Comparison of ENCODE assay signal across 18 cellular contexts in genomic region chrX:48516987-48517386, GRCh38. TPM values are rescaled to one million over a fixed set of nuclear protein-coding genes. Genes with fewer than 3 reads are reported as not detected.
DNase-seq lines count a peak whose midpoint lies in the region; ATAC-seq and TF ChIP-seq lines count a peak whose summit lies in the region.
"Had no signal": no experiment of that assay in that cellular context is flagged by ENCODE, and none has a peak within 500 bp of the region (broad histone marks: within the 10 kb centered on the region; RNA-seq: fewer than 3 reads in every experiment).

No MANE protein-coding gene starts in this region.

- ATAC-seq in activated CD8-positive, alpha-beta T cell treated with anti-CD3 and anti-CD28 coated beads, Interleukin-2, amount 10 ng/mL, durations not matched to agents 7 days and 5 days = no peak
- ATAC-seq in activated CD8-positive, alpha-beta T cell treated with anti-CD3 and anti-CD28 coated beads for 36 hours = no peak
- ATAC-seq in left ventricle myocardium superior = no peak
- ATAC-seq: HCT116 had no signal

- intact Hi-C loops in activated CD8-positive, alpha-beta T cell treated with anti-CD3 and anti-CD28 coated beads for 36 hours (cut with micrococcal nuclease) = no loop called here
- intact Hi-C loops in left ventricle myocardium inferior (cut with micrococcal nuclease) = no loop called here
- intact Hi-C loops in left ventricle myocardium superior (cut with micrococcal nuclease) = no loop called here

- H3K27ac Mint-ChIP-seq in activated CD8-positive, alpha-beta T cell treated with anti-CD3 and anti-CD28 coated beads, Interleukin-2, amount 10 ng/mL, durations not matched to agents 7 days and 5 days = peak overlapping the region; percentile 34
- no peak overlapping the region for H3K27ac Mint-ChIP-seq in activated CD8-positive, alpha-beta T cell treated with anti-CD3 and anti-CD28 coated beads for 36 hours
- H3K27ac Mint-ChIP-seq: CD14-positive monocyte had no signal

- H3K27ac ChIP-seq in left ventricle myocardium inferior (replicated peaks) (peak overlapping the region; percentile 63), osteoblast (ENCODE audit: low read depth, low read length) (no peak overlapping the region)
- H3K27ac ChIP-seq: BLaER1 had no signal

- no peak overlapping the region for H2AFZ ChIP-seq in osteoblast (ENCODE audit: low read length)

- no peaks in the 10 kb centered on the region for H4K20me1 ChIP-seq in osteoblast (ENCODE audit: insufficient read depth, low read length)
- H4K20me1 ChIP-seq: BLaER1 had no signal

- peaks cover 28% of the 10 kb centered on the region for H3K36me3 Mint-ChIP-seq in activated CD8-positive, alpha-beta T cell treated with anti-CD3 and anti-CD28 coated beads, Interleukin-2, amount 10 ng/mL, durations not matched to agents 7 days and 5 days (ENCODE audit: low read depth)
- no peaks in the 10 kb centered on the region for H3K36me3 Mint-ChIP-seq in activated CD8-positive, alpha-beta T cell treated with anti-CD3 and anti-CD28 coated beads for 36 hours (ENCODE audit: low read depth)

- no peaks in the 10 kb centered on the region for H3K27me3 ChIP-seq in left ventricle myocardium inferior (ENCODE audit: low read depth)
- H3K27me3 ChIP-seq in osteoblast (ENCODE audit: insufficient read depth, low read length) = no peaks in the 10 kb centered on the region

- H3K4me1 ChIP-seq in left ventricle myocardium inferior = no peaks in the 10 kb centered on the region
- no peaks in the 10 kb centered on the region for H3K4me1 ChIP-seq in osteoblast (ENCODE audit: insufficient read depth, low read length)

- peaks cover 43% of the 10 kb centered on the region for H3K4me1 Mint-ChIP-seq in activated CD8-positive, alpha-beta T cell treated with anti-CD3 and anti-CD28 coated beads, Interleukin-2, amount 10 ng/mL, durations not matched to agents 7 days and 5 days (ENCODE audit: low read depth)
- H3K4me1 Mint-ChIP-seq in activated CD8-positive, alpha-beta T cell treated with anti-CD3 and anti-CD28 coated beads for 36 hours (ENCODE audit: low read depth) = peaks cover 32% of the 10 kb centered on the region

- no peak overlapping the region for H3K4me3 Mint-ChIP-seq in activated CD8-positive, alpha-beta T cell treated with anti-CD3 and anti-CD28 coated beads, Interleukin-2, amount 10 ng/mL, durations not matched to agents 7 days and 5 days
- H3K4me3 Mint-ChIP-seq in activated CD8-positive, alpha-beta T cell treated with anti-CD3 and anti-CD28 coated beads for 36 hours = no peak overlapping the region
- H3K4me3 Mint-ChIP-seq: CD14-positive monocyte; CD4-positive, alpha-beta memory T cell had no signal

- CTCF ChIA-PET in activated CD8-positive, alpha-beta T cell treated with anti-CD3 and anti-CD28 coated beads, Interleukin-2, amount 10 ng/mL, durations not matched to agents 7 days and 5 days (lab: Charles Lee) = no interaction called here
- CTCF ChIA-PET in activated CD8-positive, alpha-beta T cell treated with anti-CD3 and anti-CD28 coated beads for 36 hours (lab: Charles Lee) = no interaction called here

- TF ChIP-seq CTCF in activated CD8-positive, alpha-beta T cell treated with anti-CD3 and anti-CD28 coated beads for 36 hours (IDR thresholded peaks at IDR 0.05) = no peak
- TF ChIP-seq CTCF in left ventricle myocardium inferior (IDR thresholded peaks at IDR 0.05; ENCODE audit: borderline replicate concordance) (no peak), osteoblast (IDR thresholded peaks at IDR 0.05; ENCODE audit: extremely low read depth, low read depth, low read length) (no peak)

- H3K27me3 Mint-ChIP-seq in activated CD8-positive, alpha-beta T cell treated with anti-CD3 and anti-CD28 coated beads, Interleukin-2, amount 10 ng/mL, durations not matched to agents 7 days and 5 days (ENCODE audit: low read depth) = no peaks in the 10 kb centered on the region
- H3K27me3 Mint-ChIP-seq in activated CD8-positive, alpha-beta T cell treated with anti-CD3 and anti-CD28 coated beads for 36 hours = no peaks in the 10 kb centered on the region
- H3K27me3 Mint-ChIP-seq: CD4-positive, alpha-beta memory T cell had no signal

- H3K4me3 ChIP-seq in left ventricle myocardium inferior (no peak overlapping the region), osteoblast (ENCODE audit: insufficient read depth, low read length) (no peak overlapping the region)
- H3K4me3 ChIP-seq: BLaER1 had no signal

- peaks cover 7% of the 10 kb centered on the region for H3K36me3 ChIP-seq in left ventricle myocardium inferior
- peaks cover 10% of the 10 kb centered on the region for H3K36me3 ChIP-seq in osteoblast (ENCODE audit: insufficient read depth, low read length)

- no peak for DNase-seq in activated CD8-positive, alpha-beta T cell treated with anti-CD3 and anti-CD28 coated beads, Interleukin-2, amount 10 ng/mL, durations not matched to agents 7 days and 5 days
- DNase-seq in activated CD8-positive, alpha-beta T cell treated with anti-CD3 and anti-CD28 coated beads for 36 hours = no peak
- DNase-seq in left ventricle myocardium inferior (no peak), left ventricle myocardium superior (no peak), osteoblast (ENCODE audit: insufficient read length, low spot score, missing footprints) (peak; percentile 71), NCI-H146 (lab: John Stamatoyannopoulos, UW) (no peak), NCI-H2107 (lab: John Stamatoyannopoulos, UW) (no peak)
- DNase-seq: 8988T; CD4-positive, alpha-beta memory T cell; DMS153; DMS79; GDM1; GOT3; H7 had no signal

- no peaks in the 10 kb centered on the region for H3K9me3 Mint-ChIP-seq in activated CD8-positive, alpha-beta T cell treated with anti-CD3 and anti-CD28 coated beads, Interleukin-2, amount 10 ng/mL, durations not matched to agents 7 days and 5 days (ENCODE audit: insufficient read depth)
- no peaks in the 10 kb centered on the region for H3K9me3 Mint-ChIP-seq in activated CD8-positive, alpha-beta T cell treated with anti-CD3 and anti-CD28 coated beads for 36 hours

- H3K79me2 ChIP-seq in osteoblast (ENCODE audit: insufficient read depth, low read length) = peaks cover 3% of the 10 kb centered on the region

- POLR2A ChIA-PET in activated CD8-positive, alpha-beta T cell treated with anti-CD3 and anti-CD28 coated beads, Interleukin-2, amount 10 ng/mL, durations not matched to agents 7 days and 5 days (lab: Charles Lee) = no interaction called here
- POLR2A ChIA-PET in activated CD8-positive, alpha-beta T cell treated with anti-CD3 and anti-CD28 coated beads for 36 hours (lab: Charles Lee) = no interaction called here

- no peak overlapping the region for H3K4me2 ChIP-seq in osteoblast (ENCODE audit: insufficient read depth, low read length)
- H3K4me2 ChIP-seq: BLaER1 had no signal

- H3K9me3 ChIP-seq in left ventricle myocardium inferior (replicated peaks) (no peaks in the 10 kb centered on the region), osteoblast (ENCODE audit: low read depth, low read length) (no peaks in the 10 kb centered on the region)

RNA-seq across cellular contexts. Expression of gene EBP, which starts 4.6 kb away (rescaled TPM):
- total RNA-seq in activated CD8-positive, alpha-beta T cell treated with anti-CD3 and anti-CD28 coated beads, Interleukin-2, amount 10 ng/mL, durations not matched to agents 7 days and 5 days = 100 to 1,000 TPM; 338 to 344 TPM
- total RNA-seq in activated CD8-positive, alpha-beta T cell treated with anti-CD3 and anti-CD28 coated beads for 36 hours = 100 to 1,000 TPM; 159 to 164 TPM
- 48.9 TPM for total RNA-seq in left ventricle myocardium inferior
- total RNA-seq in left ventricle myocardium superior = 55.4 TPM
- total RNA-seq in osteoblast = 45.6 and 64.8 TPM in 2 replicates

RNA-seq across cellular contexts. Expression of gene PORCN, which starts 8.2 kb away (rescaled TPM):
- total RNA-seq in activated CD8-positive, alpha-beta T cell treated with anti-CD3 and anti-CD28 coated beads, Interleukin-2, amount 10 ng/mL, durations not matched to agents 7 days and 5 days = 10 to 100 TPM; 19.4 to 22.7 TPM
- total RNA-seq in activated CD8-positive, alpha-beta T cell treated with anti-CD3 and anti-CD28 coated beads for 36 hours = 10 to 100 TPM; 13.9 to 16.9 TPM
- 13.6 TPM for total RNA-seq in left ventricle myocardium inferior
- total RNA-seq in left ventricle myocardium superior = 13.2 TPM
- 12.4 and 13.8 TPM in 2 replicates for total RNA-seq in osteoblast

RNA-seq across cellular contexts. Expression of gene TBC1D25, which starts 22.5 kb away (rescaled TPM):
- total RNA-seq in activated CD8-positive, alpha-beta T cell treated with anti-CD3 and anti-CD28 coated beads, Interleukin-2, amount 10 ng/mL, durations not matched to agents 7 days and 5 days = 10 to 100 TPM; 16.2 to 16.7 TPM
- total RNA-seq in activated CD8-positive, alpha-beta T cell treated with anti-CD3 and anti-CD28 coated beads for 36 hours = 10 to 100 TPM; 11.4 to 11.9 TPM
- total RNA-seq in left ventricle myocardium inferior (14.5 TPM), left ventricle myocardium superior (15.4 TPM), osteoblast (8.8 and 10.1 TPM in 2 replicates)

RNA-seq across cellular contexts. Expression of gene FTSJ1, which starts 41.0 kb away (rescaled TPM):
- total RNA-seq in activated CD8-positive, alpha-beta T cell treated with anti-CD3 and anti-CD28 coated beads, Interleukin-2, amount 10 ng/mL, durations not matched to agents 7 days and 5 days = 10 to 100 TPM; 64.9 to 72.0 TPM
- total RNA-seq in activated CD8-positive, alpha-beta T cell treated with anti-CD3 and anti-CD28 coated beads for 36 hours = 10 to 100 TPM; 73.3 to 82.9 TPM
- total RNA-seq in left ventricle myocardium inferior (15.3 TPM), left ventricle myocardium superior (15.1 TPM), osteoblast (67.3 and 67.5 TPM in 2 replicates)

RNA-seq across cellular contexts. Expression of gene SLC38A5, which starts 46.9 kb away (rescaled TPM):
- 10 to 100 TPM; 86.0 to 88.0 TPM for total RNA-seq in activated CD8-positive, alpha-beta T cell treated with anti-CD3 and anti-CD28 coated beads, Interleukin-2, amount 10 ng/mL, durations not matched to agents 7 days and 5 days
- total RNA-seq in activated CD8-positive, alpha-beta T cell treated with anti-CD3 and anti-CD28 coated beads for 36 hours = 10 to 100 TPM; 82.1 to 92.6 TPM
- total RNA-seq in left ventricle myocardium inferior (0.71 TPM), left ventricle myocardium superior (0.50 TPM), osteoblast (48.9 and 52.8 TPM in 2 replicates)
- total RNA-seq: Daoy had no signal
